ENCODE assay signal across 8 cellular contexts in the genomic region with DNA sequence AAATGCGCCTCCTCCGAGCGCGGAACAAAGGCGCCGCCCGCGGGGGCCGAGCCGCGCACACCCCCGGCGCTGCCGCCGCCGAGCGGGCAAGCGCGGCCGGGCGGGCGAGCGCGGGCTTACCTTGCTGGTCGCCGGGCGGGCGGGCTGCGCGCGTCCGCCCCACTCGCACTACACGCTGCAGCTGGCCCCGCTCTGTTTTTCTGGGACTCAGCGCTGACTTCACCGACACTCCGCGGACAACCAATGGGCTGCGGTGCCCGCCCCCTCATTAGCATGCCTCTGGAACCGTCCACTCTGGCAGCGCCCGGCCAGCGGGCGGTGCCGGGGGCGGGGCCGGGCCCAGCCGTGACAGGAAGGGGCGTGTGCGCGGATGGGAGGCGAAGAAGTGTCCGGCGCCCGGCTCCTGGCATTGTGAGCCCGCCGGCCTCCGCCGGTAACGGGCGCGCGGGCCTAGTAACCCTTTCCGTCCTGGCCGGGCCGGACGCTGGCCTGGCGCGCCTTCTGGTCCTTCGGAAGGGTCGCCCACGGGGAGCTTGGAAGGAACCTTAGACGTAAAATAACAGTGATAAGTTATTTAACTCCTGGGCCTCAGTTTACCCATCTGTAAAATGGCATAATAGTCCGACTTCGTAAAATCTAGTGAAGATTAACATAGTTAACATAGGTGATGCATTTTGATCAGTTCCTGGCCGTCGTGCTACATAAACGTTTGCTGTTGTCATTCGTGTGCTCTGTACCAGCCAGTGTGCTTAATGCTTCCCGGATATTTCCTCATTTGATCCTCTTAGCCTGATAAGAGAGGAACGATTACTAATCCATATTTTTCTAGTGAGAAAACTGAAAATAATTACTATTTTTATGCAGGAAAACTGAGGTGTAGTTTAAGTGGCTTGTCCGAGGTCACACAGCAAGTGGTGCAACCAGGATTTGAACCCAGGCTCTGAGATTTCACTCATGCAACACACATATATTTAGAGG.
A peak's percentile ranks its signal among the peaks of the same experiment; 100 is the strongest.
DNase-seq lines count a peak whose midpoint lies in the region; ATAC-seq lines count a peak whose summit lies in the region.

TSS of gene SORBS1 (minus strand) at position 172 of the 978 bp plus-strand sequence. CDS start 120,236 bp downstream, outside the sequence.

- peaks cover 6% of the 10 kb centered on the region for H3K36me3 Mint-ChIP-seq in central memory CD8-positive, alpha-beta T cell (ENCODE audit: insufficient read depth)

- H3K27me3 Mint-ChIP-seq in central memory CD8-positive, alpha-beta T cell = peaks cover 26% of the 10 kb centered on the region

- H3K9me3 Mint-ChIP-seq in central memory CD8-positive, alpha-beta T cell = no peaks in the 10 kb centered on the region

- peak within 1 kb of the TSS; percentile 98 for H3K4me3 Mint-ChIP-seq in central memory CD8-positive, alpha-beta T cell

- peak within 1 kb of the TSS; percentile 78 for H3K27ac Mint-ChIP-seq in central memory CD8-positive, alpha-beta T cell (ENCODE audit: low read depth)

- DNase-seq in AG08396 (ENCODE audit: low spot score) (peak; percentile 99), NCI-H345 treated with DMSO at 0.1 percent for 48 hours (lab: John Stamatoyannopoulos, UW; ENCODE audit: unreplicated experiment) (peak; percentile 75), islet precursor cell (peak; percentile 99)
- peak; percentile 76 to 79 for DNase-seq in central memory CD8-positive, alpha-beta T cell (ENCODE audit: low spot score in 2 of 2)
- DNase-seq in stimulated activated CD4-positive, alpha-beta T cell treated with anti-CD3 and anti-CD28 coated beads, Interleukin-12 subunit alpha, Interleukin-12 subunit beta, amount 100 ng/mL, for 24 hours (ENCODE audit: low read depth in 2 of 2) = peak; percentile 71 to 83

- H3K4me1 Mint-ChIP-seq in central memory CD8-positive, alpha-beta T cell = peaks cover 15% of the 10 kb centered on the region

- ATAC-seq in GM19035 (IDR thresholded peaks at IDR 0.05; ENCODE audit: unreplicated experiment) = peak; percentile 99
- peak; percentile 99 for ATAC-seq in HG03342 (IDR thresholded peaks at IDR 0.05; ENCODE audit: unreplicated experiment)
- ATAC-seq in activated CD4-positive, CD25-positive, alpha-beta regulatory T cell treated with anti-CD3 and anti-CD28 coated beads, Interleukin-2, amount 50 U/mL, for 24 hours = peak; percentile 99
- peak; percentile 99 for ATAC-seq in central memory CD8-positive, alpha-beta T cell (replicated peaks; ENCODE audit: extremely low read depth, poor library complexity, severe bottlenecking)

Comparison
In these comparisons a context has a peak if more than half of its experiments do, and no peak if none do; other contexts are left out.
1. Peak in every context shown above with its lines: DNase-seq and ATAC-seq.